Comparison of ENCODE assay signal across 11 cellular contexts in genomic region chr4:138960175-138960710, GRCh38. TPM values are rescaled to one million over a fixed set of nuclear protein-coding genes. Genes with fewer than 3 reads are reported as not detected.
DNase-seq lines count a peak whose midpoint lies in the region; ATAC-seq, FAIRE-seq and TF ChIP-seq lines count a peak whose summit lies in the region.
"Had no signal": no experiment of that assay in that cellular context is flagged by ENCODE, and none has a peak within 500 bp of the region (broad histone marks: within the 10 kb centered on the region; RNA-seq: fewer than 3 reads in every experiment).

No MANE protein-coding gene starts in this region.

- H2BK20ac ChIP-seq in H1 (ENCODE audit: low read length): no peak overlapping the region

- POLR2A ChIA-PET in H1 (lab: Charles Lee; ENCODE audit: partially characterized antibody): interaction anchor here (1.0 kb wide), 1 partner anchor 13 kb away, joined by 3 read pairs; no protein-coding TSS in a partner anchor

- no peak overlapping the region for H3K27ac ChIP-seq in H1 (ENCODE audit: low read depth, low read length)

- no peak overlapping the region for H3K14ac ChIP-seq in H1 (ENCODE audit: insufficient read length)

- no peak overlapping the region for H2BK15ac ChIP-seq in H1 (ENCODE audit: low read length)

- no peak for TF ChIP-seq RAD21 in H1 (IDR thresholded peaks at IDR 0.05 in 1 of 2, conservative IDR thresholded peaks at IDR 0.05 in 1 of 2; ENCODE audit: low read depth in 2 of 2, low read length in 2 of 2)

- no peak overlapping the region for H4K5ac ChIP-seq in H1 (ENCODE audit: insufficient read length, low read depth, low read length)

- no peak for TF ChIP-seq POLR2A in H1 (IDR thresholded peaks at IDR 0.05; ENCODE audit: control extremely low read depth in 1 of 2, low read depth in 2 of 2, low read length in 2 of 2)

- H3K4me2 ChIP-seq in H1 (ENCODE audit: insufficient read depth in 1 of 2, low read depth in 2 of 2, low read length in 2 of 2): no peak overlapping the region

- H3K27me3 ChIP-seq in H1 (replicated peaks in 1 of 4; ENCODE audit: control insufficient read depth in 3 of 4, extremely low read depth in 1 of 4, insufficient read depth in 3 of 4, low read length in 3 of 4): no peaks in the 10 kb centered on the region

- no peak overlapping the region for H3K18ac ChIP-seq in H1 (ENCODE audit: extremely low read depth, low read length)

- H3K9ac ChIP-seq in H1 (replicated peaks in 1 of 4; ENCODE audit: extremely low read depth in 1 of 4, low read depth in 3 of 4, low read length in 3 of 4): no peak overlapping the region

- TF ChIP-seq CTCF in D721Med (IDR thresholded peaks at IDR 0.05; ENCODE audit: insufficient read depth, missing control alignments) (no peak), H1 (IDR thresholded peaks at IDR 0.05; ENCODE audit: control extremely low read depth in 1 of 3, insufficient read depth in 1 of 3, low read depth in 1 of 3, low read length in 3 of 3) (no peak)

- H4K20me1 ChIP-seq in H1 (replicated peaks in 1 of 2; ENCODE audit: control insufficient read depth in 1 of 2, insufficient read depth in 2 of 2, low read length in 2 of 2): no peaks in the 10 kb centered on the region

- WGBS in H1 (ENCODE audit: extremely low coverage in 1 of 2, insufficient coverage in 1 of 2, insufficient read length in 1 of 2, insufficient replicate concordance in 2 of 2, low coverage in 1 of 2, low lambda C conversion rate in 2 of 2, missing lambda C conversion rate in 1 of 2), 2 experiments: 78% methylated on average over 4 of the region's 4 CpGs; no CpG with 5 or more reads in 1 of the 2 experiments

- DNase-seq in D721Med (ENCODE audit: insufficient read length, low spot score): no peak
- peak; percentile 28 for DNase-seq in amniotic epithelial cell (ENCODE audit: low read depth)
- no peak for DNase-seq in H1 (ENCODE audit: low read depth in 1 of 2, low spot score in 2 of 2)
- no peak for DNase-seq in 8988T
- DNase-seq: CD4-positive, CD25-positive, alpha-beta regulatory T cell; DMS 273 treated with DMSO at 0.1 percent for 48 hours had no signal

- H2BK120ac ChIP-seq in H1 (replicated peaks; ENCODE audit: low read depth, low read length): no peak overlapping the region

- no peaks in the 10 kb centered on the region for H3K9me3 ChIP-seq in H1 (ENCODE audit: insufficient read depth in 2 of 2, low read depth in 1 of 2, low read length in 1 of 2)

- H3K79me2 ChIP-seq in H1 (ENCODE audit: control insufficient read depth in 1 of 2, insufficient read depth in 2 of 2, low read length in 2 of 2): no peaks in the 10 kb centered on the region

- H3K36me3 ChIP-seq in H1 (ENCODE audit: control insufficient read depth in 2 of 4, insufficient read depth in 4 of 4, low read length in 3 of 4): no peaks in the 10 kb centered on the region; a peak in 1 of 8 replicates

- no peak overlapping the region for H3K4ac ChIP-seq in H1 (replicated peaks; ENCODE audit: insufficient read length, low read depth, low read length)

- no peak overlapping the region for H2BK5ac ChIP-seq in H1 (ENCODE audit: low read depth, low read length)

- no peak overlapping the region for H3K23ac ChIP-seq in H1 (ENCODE audit: insufficient read length)

- CTCF ChIA-PET in H1 (lab: Charles Lee; ENCODE audit: partially characterized antibody): no interaction called here

- H4K91ac ChIP-seq in H1 (replicated peaks; ENCODE audit: insufficient read length, low read length): no peak overlapping the region

- H4K8ac ChIP-seq in H1 (ENCODE audit: extremely low read depth, insufficient read depth, low read length): no peak overlapping the region

- no peak for TF ChIP-seq EP300 in H1 (IDR thresholded peaks at IDR 0.05; ENCODE audit: borderline replicate concordance in 1 of 2, low read depth in 2 of 2, low read length in 2 of 2)

- H3K79me1 ChIP-seq in H1 (ENCODE audit: low read depth, low read length): no peaks in the 10 kb centered on the region

- H3K56ac ChIP-seq in H1 (replicated peaks; ENCODE audit: insufficient read length, low read depth, low read length): no peak overlapping the region

- no peak overlapping the region for H2BK12ac ChIP-seq in H1 (ENCODE audit: low read depth, low read length)

- H3K23me2 ChIP-seq in H1 (ENCODE audit: low read depth, low read length): no peaks in the 10 kb centered on the region; the same call in 1 of the 2 replicates

- H2AFZ ChIP-seq in H1 (ENCODE audit: low read length): no peak overlapping the region

- H3K4me3 ChIP-seq in H1 (ENCODE audit: extremely low read depth in 1 of 4, insufficient read depth in 2 of 4, low read depth in 3 of 4, low read length in 4 of 4): no peak overlapping the region

- ATAC-seq in GM19395 (IDR thresholded peaks at IDR 0.05; ENCODE audit: unreplicated experiment) (no peak), GM19463 (IDR thresholded peaks at IDR 0.05; ENCODE audit: unreplicated experiment) (no peak), HG02763 (IDR thresholded peaks at IDR 0.05; ENCODE audit: unreplicated experiment) (no peak)
- ATAC-seq: HCT116 had no signal

- H2AK5ac ChIP-seq in H1 (ENCODE audit: low read depth, low read length): no peak overlapping the region

- peaks cover 0 to 3% (median 0%) of the 10 kb centered on the region in 4 experiments; a peak in 1 of 7 replicates for H3K4me1 ChIP-seq in H1 (replicated peaks in 1 of 4; ENCODE audit: control insufficient read depth in 3 of 4, insufficient read depth in 4 of 4, low read length in 3 of 4)

- peak; percentile 32 for FAIRE-seq in D721Med (lab: Jason Lieb, UNC)
- FAIRE-seq in H1 (lab: Jason Lieb, UNC): no peak
- FAIRE-seq: H54 had no signal

TF ChIP-seq in H1, 55 proteins besides CTCF, POLR2A, EP300 and RAD21:
- TF ChIP-seq SP2 (IDR thresholded peaks at IDR 0.05; ENCODE audit: low read length) (no peak), NRF1 (IDR thresholded peaks at IDR 0.05; ENCODE audit: low read depth, low read length) (no peak), MAFK (IDR thresholded peaks at IDR 0.05; ENCODE audit: low read depth, low read length) (0 out of 2 replicates have a peak, but pooled peaks have one; percentile 54), SIX5 (IDR thresholded peaks at IDR 0.05; ENCODE audit: low read depth, low read length) (no peak), KDM5A (IDR thresholded peaks at IDR 0.05; ENCODE audit: low read length) (no peak), EZH2 (IDR thresholded peaks at IDR 0.05; ENCODE audit: low read depth, low read length, severe bottlenecking) (no peak), CTBP2 (IDR thresholded peaks at IDR 0.05; ENCODE audit: borderline replicate concordance, insufficient read depth, insufficient read length, low read length) (no peak)

RNA-seq across cellular contexts. Expression of gene NOCT, which starts 55.3 kb away (rescaled TPM):
- 44.3 and 45.5 TPM in 2 replicates for total RNA-seq in H1 (2021; fragmentation: NEBNext Ultra II Directional; extraction: Animal tissue kit (Norgen Biotek cat#: 25700))
- 10.4 and 11.4 TPM in 2 replicates for polyA plus RNA-seq in H1 (2011; rRNA removed)
- polyA plus RNA-seq in H1 (2011; cell fraction: cytosol; rRNA removed): 7.9 TPM
- polyA plus RNA-seq in H1 (2011; cell fraction: nucleus; rRNA removed): 13.5 TPM
- 21.8 to 28.6 TPM (median 24.9 TPM) in 4 replicates for polyA plus RNA-seq in H1 (2012, experiment 1 of 2)
- 19.7 TPM for polyA plus RNA-seq in H1 (2012, experiment 2 of 2)
- polyA plus RNA-seq in H1 (2013, experiment 1 of 2): 26.3 TPM
- 27.4 TPM for polyA plus RNA-seq in H1 (2013, experiment 2 of 2)
- polyA minus RNA-seq in H1 (2011; rRNA and poly(A)+ RNA removed): 46.6 and 57.1 TPM in 2 replicates
- polyA minus RNA-seq in H1 (2011; cell fraction: cytosol; rRNA and poly(A)+ RNA removed): 32.1 TPM
- polyA minus RNA-seq in H1 (2011; cell fraction: nucleus; rRNA and poly(A)+ RNA removed): 32.6 TPM
